9 cellular contexts compared by ENCODE assay signal in the genomic region with DNA sequence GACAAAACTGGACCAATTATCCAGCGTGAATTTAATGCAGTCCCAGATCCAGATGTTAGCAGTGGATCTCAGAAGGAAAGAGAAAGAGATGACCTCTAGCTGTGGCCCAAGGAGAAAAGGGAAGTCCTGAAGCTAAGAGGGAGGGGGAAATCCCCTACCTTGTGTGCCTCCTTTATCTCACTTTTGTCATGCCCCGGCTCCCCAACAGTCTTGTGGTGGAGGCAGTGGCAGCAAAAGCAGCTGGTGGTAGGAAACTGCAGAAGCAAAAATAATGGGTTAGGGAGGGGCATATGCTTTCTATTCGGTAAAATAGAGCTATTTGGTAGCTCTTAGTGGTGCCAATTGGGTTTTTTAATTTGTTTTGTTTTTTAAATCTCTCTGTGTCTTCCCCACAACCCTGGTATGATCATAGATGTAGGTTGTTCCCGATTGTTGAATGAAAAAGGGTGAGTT. TPM values are rescaled to one million over a fixed set of nuclear protein-coding genes. Genes with fewer than 3 reads are reported as not detected.
A peak's percentile ranks its signal among the peaks of the same experiment; 100 is the strongest.
DNase-seq lines count a peak whose midpoint lies in the region; ATAC-seq and TF ChIP-seq lines count a peak whose summit lies in the region.
"Had no signal": no experiment of that assay in that cellular context is flagged by ENCODE, and none has a peak within 500 bp of the region (broad histone marks: within the 10 kb centered on the region; RNA-seq: fewer than 3 reads in every experiment).

No MANE protein-coding gene starts in this region.

- H3K4me1 Mint-ChIP-seq in activated naive CD8-positive, alpha-beta T cell (ENCODE audit: low read depth): peaks cover 29% of the 10 kb centered on the region
- H3K4me1 Mint-ChIP-seq in glutamatergic neuron (ENCODE audit: low read depth, unreplicated experiment): no peaks in the 10 kb centered on the region

- in situ Hi-C loops in GM13976 (cut with MboI; ENCODE audit: low sequenced_read_pairs, unreplicated experiment): no loop called here

- H3K9me3 Mint-ChIP-seq in activated naive CD8-positive, alpha-beta T cell (ENCODE audit: low read depth): peaks cover 7% of the 10 kb centered on the region
- H3K9me3 Mint-ChIP-seq in glutamatergic neuron (ENCODE audit: unreplicated experiment): no peaks in the 10 kb centered on the region

- no peaks in the 10 kb centered on the region for H3K36me3 ChIP-seq in uterus

- peak overlapping the region; percentile 24 for H3K4me3 Mint-ChIP-seq in activated naive CD8-positive, alpha-beta T cell
- no peak overlapping the region for H3K4me3 Mint-ChIP-seq in glutamatergic neuron (ENCODE audit: unreplicated experiment)

- H3K4me1 ChIP-seq in uterus: no peaks in the 10 kb centered on the region

- no peaks in the 10 kb centered on the region for H3K9me3 ChIP-seq in uterus

- H3K36me3 Mint-ChIP-seq in activated naive CD8-positive, alpha-beta T cell: peaks cover 2% of the 10 kb centered on the region
- peaks cover 5% of the 10 kb centered on the region for H3K36me3 Mint-ChIP-seq in glutamatergic neuron (ENCODE audit: unreplicated experiment)

- TF ChIP-seq CTCF in GM13976 (IDR thresholded peaks at IDR 0.05; ENCODE audit: borderline replicate concordance, control extremely low read depth, extremely low read depth, insufficient read depth, missing control alignments) (no peak), uterus (IDR thresholded peaks at IDR 0.05) (no peak), glutamatergic neuron (IDR thresholded peaks at IDR 0.05; ENCODE audit: partially characterized antibody, unreplicated experiment) (no peak)

- intact Hi-C loops in uterus (cut with DNase I; ENCODE audit: low total_unique reads): no loop called here

- no peak for TF ChIP-seq POLR2A in uterus (IDR thresholded peaks at IDR 0.05)

- H3K27me3 ChIP-seq in uterus: no peaks in the 10 kb centered on the region

- ATAC-seq in GM21390 (IDR thresholded peaks at IDR 0.05; ENCODE audit: unreplicated experiment): peak; percentile 97
- ATAC-seq in HG03571 (IDR thresholded peaks at IDR 0.05; ENCODE audit: unreplicated experiment): peak; percentile 97

- H3K4me3 ChIP-seq in uterus: no peak overlapping the region

- H3K27ac ChIP-seq in uterus: no peak overlapping the region

- no peaks in the 10 kb centered on the region for H3K27me3 Mint-ChIP-seq in activated naive CD8-positive, alpha-beta T cell
- H3K27me3 Mint-ChIP-seq in glutamatergic neuron (ENCODE audit: unreplicated experiment): no peaks in the 10 kb centered on the region

- no peak overlapping the region for H3K27ac Mint-ChIP-seq in activated naive CD8-positive, alpha-beta T cell
- H3K27ac Mint-ChIP-seq in glutamatergic neuron (ENCODE audit: unreplicated experiment): no peak overlapping the region

- DNase-seq in GM13976 (ENCODE audit: low spot score) (peak; percentile 44), uterus (no peak), superior temporal gyrus (ENCODE audit: extremely low spot score) (no peak), glutamatergic neuron (no peak), NCI-H345 (lab: John Stamatoyannopoulos, UW) (no peak)

RNA-seq across cellular contexts. Expression of gene MCTP2, which starts 56.5 kb away (rescaled TPM):
- 10 to 100 TPM in 2 of 4 donors, 1 to 10 TPM in 2; 3.3 to 98.9 (median 11.7) TPM for total RNA-seq in uterus
- total RNA-seq in glutamatergic neuron (ENCODE audit: unreplicated experiment): 0.44 TPM
- total RNA-seq: LHCN-M2 had no signal
